Comparison of ENCODE assay signal across 19 cellular contexts in genomic region chr13:99689955-99690354, GRCh38.
DNase-seq lines count a peak whose midpoint lies in the region; ATAC-seq and TF ChIP-seq lines count a peak whose summit lies in the region.
"Had no signal": no experiment of that assay in that cellular context is flagged by ENCODE, and none has a peak within 500 bp of the region (broad histone marks: within the 10 kb centered on the region; RNA-seq: fewer than 3 reads in every experiment).

No MANE protein-coding gene starts in this region.

- no peaks in the 10 kb centered on the region for H3K36me3 ChIP-seq in HEK293 (ENCODE audit: control insufficient read depth in 2 of 2, insufficient read depth in 1 of 2, low read length in 2 of 2)
- H3K36me3 ChIP-seq in mesenchymal stem cell (ENCODE audit: control insufficient read depth in 1 of 2, insufficient read depth in 2 of 2, low read depth in 1 of 2, low read length in 2 of 2), result no peaks in the 10 kb centered on the region
- no peaks in the 10 kb centered on the region for H3K36me3 ChIP-seq in skeletal muscle satellite cell (ENCODE audit: insufficient read depth, low read length)
- H3K36me3 ChIP-seq: heart right ventricle had no signal

- H3K4me1 ChIP-seq in HEK293 (ENCODE audit: control insufficient read depth, insufficient read depth, low read length) (peaks cover 5% of the 10 kb centered on the region; the same call in 1 of the 2 replicates), mesenchymal stem cell (ENCODE audit: control insufficient read depth, insufficient read depth, low read depth, low read length) (peaks cover 11% of the 10 kb centered on the region), skeletal muscle satellite cell (ENCODE audit: control insufficient read depth, insufficient read depth, low read length) (peaks cover 16% of the 10 kb centered on the region)

- H3K18ac ChIP-seq in mesenchymal stem cell (ENCODE audit: low read depth in 1 of 2, low read length in 2 of 2), result no peak overlapping the region

- CTCF ChIA-PET in HEK293 (lab: Yijun Ruan, JAX), result interaction anchor here (0.5 kb wide), 1 partner anchor 296 kb away, joined by 3 read pairs; no protein-coding TSS in a partner anchor

- no peak for TF ChIP-seq CTCF in HEK293 (tag by site-specific recombination; IDR thresholded peaks at IDR 0.05)

- H3K4ac ChIP-seq in mesenchymal stem cell (ENCODE audit: low read depth in 1 of 2, low read length in 2 of 2), result no peak overlapping the region

- no peaks in the 10 kb centered on the region for H3K36me3 Mint-ChIP-seq in stimulated activated effector memory CD8-positive, alpha-beta T cell treated with anti-CD3 and anti-CD28 coated beads, Interleukin-12 subunit alpha, Interleukin-12 subunit beta, amount 100 ng/mL, for 72 hours
- H3K36me3 Mint-ChIP-seq: CD14-positive monocyte had no signal

- H2BK120ac ChIP-seq in mesenchymal stem cell (ENCODE audit: low read depth, low read length), result no peak overlapping the region

- peaks cover 3 to 21% of the 10 kb centered on the region in 2 experiments for H3K27me3 ChIP-seq in mesenchymal stem cell (ENCODE audit: control insufficient read depth in 1 of 2, insufficient read depth in 1 of 2, low read length in 2 of 2)
- no peaks in the 10 kb centered on the region for H3K27me3 ChIP-seq in skeletal muscle satellite cell (ENCODE audit: control insufficient read depth, insufficient read depth, low read length)
- H3K27me3 ChIP-seq: heart right ventricle had no signal

- H3K27ac Mint-ChIP-seq in stimulated activated effector memory CD8-positive, alpha-beta T cell treated with anti-CD3 and anti-CD28 coated beads, Interleukin-12 subunit alpha, Interleukin-12 subunit beta, amount 100 ng/mL, for 72 hours, result no peak overlapping the region
- H3K27ac Mint-ChIP-seq: CD14-positive monocyte; T-helper 1 cell treated with Interleukin-12 subunit alpha and Interleukin-12 subunit beta and Interleukin-4 antibody, amounts not matched to agents 30 μg/mL and 1 μg/mL, for 36 hours had no signal

- H3K9me3 ChIP-seq in HEK293 (ENCODE audit: control insufficient read depth, insufficient read depth, low read depth, low read length) (no peaks in the 10 kb centered on the region), mesenchymal stem cell (ENCODE audit: control insufficient read depth, low read length) (no peaks in the 10 kb centered on the region), skeletal muscle satellite cell (replicated peaks; ENCODE audit: low read length) (no peaks in the 10 kb centered on the region)
- H3K9me3 ChIP-seq: heart right ventricle had no signal

- H3K27ac ChIP-seq in HEK293 (ENCODE audit: extremely low read depth, low read depth, low read length) (no peak overlapping the region), mesenchymal stem cell (ENCODE audit: low read length, poor library complexity, severe bottlenecking) (peak overlapping the region; percentile 31)
- H3K27ac ChIP-seq: epithelial cell of prostate, heart right ventricle had no signal

- no peak overlapping the region for H3K4me3 Mint-ChIP-seq in stimulated activated effector memory CD8-positive, alpha-beta T cell treated with anti-CD3 and anti-CD28 coated beads, Interleukin-12 subunit alpha, Interleukin-12 subunit beta, amount 100 ng/mL, for 72 hours
- H3K4me3 Mint-ChIP-seq: CD14-positive monocyte; T-helper 1 cell treated with Interleukin-12 subunit alpha and Interleukin-12 subunit beta and Interleukin-4 antibody, amounts not matched to agents 30 μg/mL and 1 μg/mL, for 36 hours had no signal

- H3K4me1 Mint-ChIP-seq in stimulated activated effector memory CD8-positive, alpha-beta T cell treated with anti-CD3 and anti-CD28 coated beads, Interleukin-12 subunit alpha, Interleukin-12 subunit beta, amount 100 ng/mL, for 72 hours, result no peaks in the 10 kb centered on the region
- H3K4me1 Mint-ChIP-seq: CD14-positive monocyte had no signal

- no peak overlapping the region for H4K91ac ChIP-seq in mesenchymal stem cell (ENCODE audit: low read length)

- H3K4me3 ChIP-seq in HEK293 (ENCODE audit: low read depth, low read length) (no peak overlapping the region), mesenchymal stem cell (ENCODE audit: insufficient read depth in 1 of 2, low read depth in 1 of 2, low read length in 2 of 2) (no peak overlapping the region), skeletal muscle satellite cell (ENCODE audit: low read length) (no peak overlapping the region)
- H3K4me3 ChIP-seq: heart right ventricle had no signal

- no peak overlapping the region for H2BK5ac ChIP-seq in mesenchymal stem cell (ENCODE audit: low read depth, low read length, poor library complexity, severe bottlenecking)

- H2BK15ac ChIP-seq in mesenchymal stem cell (ENCODE audit: low read depth, poor library complexity, severe bottlenecking), result no peak overlapping the region

- no peaks in the 10 kb centered on the region for H3K9me3 Mint-ChIP-seq in stimulated activated effector memory CD8-positive, alpha-beta T cell treated with anti-CD3 and anti-CD28 coated beads, Interleukin-12 subunit alpha, Interleukin-12 subunit beta, amount 100 ng/mL, for 72 hours
- H3K9me3 Mint-ChIP-seq: T-helper 1 cell treated with Interleukin-12 subunit alpha and Interleukin-12 subunit beta and Interleukin-4 antibody, amounts not matched to agents 30 μg/mL and 1 μg/mL, for 36 hours had no signal

- H3K4me2 ChIP-seq in mesenchymal stem cell (ENCODE audit: low read length, poor library complexity, severe bottlenecking), result no peak overlapping the region
- peak overlapping the region; percentile 34 for H3K4me2 ChIP-seq in skeletal muscle satellite cell (ENCODE audit: low read length)

- H3K9ac ChIP-seq in mesenchymal stem cell (ENCODE audit: low read length) (no peak overlapping the region), skeletal muscle satellite cell (ENCODE audit: low read depth, low read length) (no peak overlapping the region)

- H3K79me1 ChIP-seq in mesenchymal stem cell (replicated peaks; ENCODE audit: low read length, poor library complexity, severe bottlenecking), result no peaks in the 10 kb centered on the region

- H2BK12ac ChIP-seq in mesenchymal stem cell (ENCODE audit: low read length in 2 of 2), result no peak overlapping the region

- H3K23ac ChIP-seq in mesenchymal stem cell (ENCODE audit: low read length in 2 of 2), result no peak overlapping the region

- WGBS in mesenchymal stem cell, result 55% methylated on average over 3 of the region's 6 CpGs

- no peak overlapping the region for H2AK5ac ChIP-seq in mesenchymal stem cell (ENCODE audit: low read length, severe bottlenecking)

- DNase-seq in astrocyte of the hippocampus (ENCODE audit: low read depth, low spot score), result peak; percentile 40
- no peak for DNase-seq in mesenchymal stem cell
- DNase-seq in NK-92 (lab: John Stamatoyannopoulos, UW; ENCODE audit: unreplicated experiment), result no peak
- DNase-seq in stimulated activated effector memory CD8-positive, alpha-beta T cell treated with anti-CD3 and anti-CD28 coated beads, Interleukin-12 subunit alpha, Interleukin-12 subunit beta, amount 100 ng/mL, for 72 hours (ENCODE audit: low spot score in 2 of 2), result no peak
- no peak for DNase-seq in SK-N-DZ (ENCODE audit: low spot score)
- DNase-seq: activated CD4-positive, alpha-beta T cell treated with anti-CD3 and anti-CD28 coated beads for 48 hours; activated naive CD4-positive, alpha-beta T cell treated with anti-CD3 and anti-CD28 coated beads, Interleukin-2, amount 50 U/mL, for 16 hours; activated T-cell treated with anti-CD3 and anti-CD28 coated beads, Interleukin-2, amount 50 U/mL, for 48 hours; aorta; cerebellar nuclear complex; heart right ventricle; NCI-H510A treated with DMSO at 0.1 percent for 48 hours; occipital lobe; substantia nigra had no signal

- POLR2A ChIA-PET in HEK293 (lab: Yijun Ruan, JAX), result no interaction called here

- H3K14ac ChIP-seq in mesenchymal stem cell (ENCODE audit: low read length in 2 of 2), result no peak overlapping the region

- ATAC-seq in stimulated activated effector memory CD8-positive, alpha-beta T cell treated with anti-CD3 and anti-CD28 coated beads, Interleukin-12 subunit alpha, Interleukin-12 subunit beta, amount 100 ng/mL, for 72 hours, result no peak
- ATAC-seq: heart right ventricle had no signal

- no peak overlapping the region for H2AFZ ChIP-seq in mesenchymal stem cell (ENCODE audit: low read depth, low read length)

- H4K8ac ChIP-seq in mesenchymal stem cell (ENCODE audit: low read length), result no peak overlapping the region

TF ChIP-seq in HEK293, 187 proteins besides CTCF, POLR2A, EP300 and RAD21:
- peak; percentile 26; the same call in 1 of the 2 replicates for TF ChIP-seq ZBTB44 (tag by site-specific recombination; IDR thresholded peaks at IDR 0.05)
- TF ChIP-seq ZNF449 (tag by site-specific recombination; IDR thresholded peaks at IDR 0.05), result no peak
- peak; percentile 41; the same call in 1 of the 2 replicates for TF ChIP-seq PRDM1 (tag by site-specific recombination; IDR thresholded peaks at IDR 0.05)
